7 cellular contexts compared by ENCODE assay signal in the genomic region with DNA sequence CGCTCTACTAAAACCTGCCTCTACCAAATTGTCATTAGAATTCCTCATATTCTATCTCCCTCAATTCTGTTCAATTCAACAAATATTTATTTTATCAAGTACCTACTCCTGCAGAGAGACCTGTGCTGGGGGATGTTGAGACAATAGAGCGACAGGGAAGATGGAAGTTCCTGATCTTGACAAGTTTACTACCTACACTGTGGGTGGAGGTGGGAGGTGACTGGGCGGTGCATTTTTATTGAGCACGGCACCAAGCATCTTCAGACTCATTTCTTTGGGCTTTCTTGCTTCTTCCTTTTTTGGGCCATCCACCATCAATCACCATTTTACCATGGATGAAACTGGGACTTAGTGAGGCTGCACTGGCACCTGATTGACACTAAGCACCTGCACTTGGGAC.
"Had no signal": no experiment of that assay in that cellular context is flagged by ENCODE, and none has a peak within 500 bp of the region (broad histone marks: within the 10 kb centered on the region; RNA-seq: fewer than 3 reads in every experiment).

No MANE protein-coding gene starts in this region.

- H3K27ac ChIP-seq: GM23248 had no signal

- ATAC-seq: HCT116, K562 had no signal

- H3K9me3 ChIP-seq: HAP-1 had no signal

- H3K4me3 ChIP-seq: GM23248, HAP-1, K562 had no signal

- DNase-seq: GOT3, H7, IMR-90 had no signal

- H3K9ac ChIP-seq: GM23248 had no signal

- H3K36me3 ChIP-seq: HAP-1 had no signal
